In the genomic region with DNA sequence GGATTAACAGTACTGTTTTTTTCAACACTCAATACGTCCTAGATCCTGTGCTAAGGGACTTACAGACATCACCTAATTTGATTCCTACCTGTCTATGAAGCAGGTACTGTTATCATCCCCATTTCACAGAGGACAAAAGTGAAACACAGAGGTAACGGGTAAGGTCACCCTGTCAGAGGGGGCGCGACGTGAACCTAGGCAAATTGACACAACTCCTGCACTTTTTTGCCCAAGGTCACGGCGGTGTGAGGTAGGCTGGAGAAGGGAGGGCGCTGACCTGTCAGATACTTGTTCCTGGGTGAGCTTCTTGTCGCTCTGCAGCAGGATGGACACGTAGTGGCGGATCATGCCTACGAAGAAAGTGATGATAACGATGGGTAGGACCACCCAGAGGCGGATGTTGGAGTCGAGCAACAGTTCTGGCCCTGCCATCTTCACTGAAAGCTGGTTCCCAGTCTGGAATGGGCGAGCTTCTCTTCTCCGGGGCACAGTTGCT, we compare ENCODE assay signal across 8 cellular contexts. TPM values are rescaled to one million over a fixed set of nuclear protein-coding genes. Genes with fewer than 3 reads are reported as not detected.
A peak's percentile ranks its signal among the peaks of the same experiment; 100 is the strongest.
DNase-seq lines count a peak whose midpoint lies in the region; ATAC-seq, FAIRE-seq and TF ChIP-seq lines count a peak whose summit lies in the region.

No MANE protein-coding gene starts in this region.

- no peak overlapping the region for H2AK5ac ChIP-seq in H1 (ENCODE audit: low read depth, low read length)

- peaks cover 5 to 47% of the 10 kb centered on the region in 2 experiments; a peak in 3 of 4 replicates for H3K79me2 ChIP-seq in H1 (ENCODE audit: control insufficient read depth in 1 of 2, insufficient read depth in 2 of 2, low read length in 2 of 2)

- TF ChIP-seq POLR2A in H1 (IDR thresholded peaks at IDR 0.05; ENCODE audit: control extremely low read depth in 1 of 2, low read depth in 2 of 2, low read length in 2 of 2), result no peak

- H3K9ac ChIP-seq in ES-I3 (ENCODE audit: low read depth, low read length) (peak overlapping the region; percentile 95), H1 (replicated peaks in 1 of 4; ENCODE audit: extremely low read depth in 1 of 4, low read depth in 3 of 4, low read length in 3 of 4) (peak overlapping the region; percentile 75 to 91 (median 82))

- peak overlapping the region; percentile 99 for H3K4me3 Mint-ChIP-seq in nephron

- H3K27me3 Mint-ChIP-seq in nephron (ENCODE audit: low read depth), result no peaks in the 10 kb centered on the region

- peaks cover 23% of the 10 kb centered on the region for H3K4me1 Mint-ChIP-seq in nephron

- TF ChIP-seq CTCF in LNCaP clone FGC (IDR thresholded peaks at IDR 0.05; ENCODE audit: control insufficient read depth, extremely low read depth, insufficient read depth), result no peak
- TF ChIP-seq CTCF in H1 (IDR thresholded peaks at IDR 0.05; ENCODE audit: control extremely low read depth in 1 of 3, insufficient read depth in 1 of 3, low read depth in 1 of 3, low read length in 3 of 3), result no peak
- TF ChIP-seq CTCF in nephron (IDR thresholded peaks at IDR 0.05; ENCODE audit: unreplicated experiment in 3 of 3), result no peak

- no peak for TF ChIP-seq RAD21 in H1 (IDR thresholded peaks at IDR 0.05 in 1 of 2, conservative IDR thresholded peaks at IDR 0.05 in 1 of 2; ENCODE audit: low read depth in 2 of 2, low read length in 2 of 2)

- peak; percentile 28 for ATAC-seq in GM21717 (IDR thresholded peaks at IDR 0.05; ENCODE audit: unreplicated experiment)

- H3K36me3 ChIP-seq in ES-I3 (ENCODE audit: insufficient read depth, low read length), result no peaks in the 10 kb centered on the region
- H3K36me3 ChIP-seq in H1 (ENCODE audit: control insufficient read depth in 2 of 4, insufficient read depth in 4 of 4, low read length in 3 of 4), result peaks cover 0 to 11% (median 0%) of the 10 kb centered on the region in 4 experiments; a peak in 2 of 8 replicates

- peak overlapping the region; percentile 64 for H2BK5ac ChIP-seq in H1 (ENCODE audit: low read depth, low read length)

- FAIRE-seq in H1 (lab: Jason Lieb, UNC), result no peak

- H3K4me2 ChIP-seq in H1 (ENCODE audit: insufficient read depth in 1 of 2, low read depth in 2 of 2, low read length in 2 of 2), result peak overlapping the region; percentile 81 to 98

- no peak overlapping the region for H3K4ac ChIP-seq in H1 (replicated peaks; ENCODE audit: insufficient read length, low read depth, low read length)

- DNase-seq in LNCaP clone FGC (ENCODE audit: low read depth), result no peak
- no peak for DNase-seq in H1 (ENCODE audit: low read depth in 1 of 2, low spot score in 2 of 2)
- no peak for DNase-seq in NCI-H2107 treated with DMSO at 0.1 percent for 48 hours (lab: John Stamatoyannopoulos, UW; ENCODE audit: unreplicated experiment)
- DNase-seq in nucleus accumbens (lab: John Stamatoyannopoulos, UW), result no peak
- DNase-seq in NCI-H2081 (lab: John Stamatoyannopoulos, UW), result no peak

- TF ChIP-seq EP300 in H1 (IDR thresholded peaks at IDR 0.05; ENCODE audit: borderline replicate concordance in 1 of 2, low read depth in 2 of 2, low read length in 2 of 2), result no peak

- H2BK120ac ChIP-seq in H1 (replicated peaks; ENCODE audit: low read depth, low read length), result no peak overlapping the region

- no peak overlapping the region for H4K5ac ChIP-seq in H1 (ENCODE audit: insufficient read length, low read depth, low read length)

- H3K4me3 ChIP-seq in LNCaP clone FGC (ENCODE audit: low read depth, low read length), result peak overlapping the region; percentile 95
- peak overlapping the region; percentile 60 to 95 (median 90) for H3K4me3 ChIP-seq in H1 (ENCODE audit: extremely low read depth in 1 of 4, insufficient read depth in 2 of 4, low read depth in 3 of 4, low read length in 4 of 4)

- H3K27me3 ChIP-seq in H1 (replicated peaks in 1 of 4; ENCODE audit: control insufficient read depth in 3 of 4, extremely low read depth in 1 of 4, insufficient read depth in 3 of 4, low read length in 3 of 4), result no peaks in the 10 kb centered on the region

- H3K23me2 ChIP-seq in H1 (ENCODE audit: low read depth, low read length), result peaks cover 4% of the 10 kb centered on the region; the same call in 1 of the 2 replicates

- no peaks in the 10 kb centered on the region for H3K36me3 Mint-ChIP-seq in nephron (ENCODE audit: low read depth)

- no peaks in the 10 kb centered on the region for H3K9me3 Mint-ChIP-seq in nephron

- H2AFZ ChIP-seq in H1 (ENCODE audit: low read length), result peak overlapping the region; percentile 95

- H4K8ac ChIP-seq in H1 (ENCODE audit: extremely low read depth, insufficient read depth, low read length), result peak overlapping the region; percentile 96; the same call in 1 of the 2 replicates

- H3K27ac Mint-ChIP-seq in nephron, result peak overlapping the region; percentile 73 to 93 (median 86)

- no peak overlapping the region for H2BK20ac ChIP-seq in H1 (ENCODE audit: low read length)

- H3K23ac ChIP-seq in H1 (ENCODE audit: insufficient read length), result no peak overlapping the region

- no peak overlapping the region for H4K91ac ChIP-seq in H1 (replicated peaks; ENCODE audit: insufficient read length, low read length)

- no peak overlapping the region for H3K18ac ChIP-seq in H1 (ENCODE audit: extremely low read depth, low read length)

- POLR2A ChIA-PET in H1 (lab: Charles Lee; ENCODE audit: partially characterized antibody), result interaction anchor here (0.6 to 3.5 kb wide), 14 partner anchors 9 to 698 kb away, joined by 3 to 35 read pairs (median 4); a partner anchor contains a TSS

- no peak overlapping the region for H2BK15ac ChIP-seq in H1 (ENCODE audit: low read length)

- WGBS in H1 (ENCODE audit: extremely low coverage in 1 of 2, insufficient coverage in 1 of 2, insufficient read length in 1 of 2, insufficient replicate concordance in 2 of 2, low coverage in 1 of 2, low lambda C conversion rate in 2 of 2, missing lambda C conversion rate in 1 of 2), 2 experiments, result 7% methylated on average over 17 of the region's 17 CpGs; no CpG with 5 or more reads in 1 of the 2 experiments

- no peak overlapping the region for H3K56ac ChIP-seq in H1 (replicated peaks; ENCODE audit: insufficient read length, low read depth, low read length)

- H4K20me1 ChIP-seq in H1 (replicated peaks in 1 of 2; ENCODE audit: control insufficient read depth in 1 of 2, insufficient read depth in 2 of 2, low read length in 2 of 2), result peaks cover 0 to 4% of the 10 kb centered on the region in 2 experiments

- no peaks in the 10 kb centered on the region for H3K4me1 ChIP-seq in ES-I3 (ENCODE audit: insufficient read depth, low read length)
- H3K4me1 ChIP-seq in H1 (replicated peaks in 1 of 4; ENCODE audit: control insufficient read depth in 3 of 4, insufficient read depth in 4 of 4, low read length in 3 of 4), result peaks cover 0 to 10% (median 2%) of the 10 kb centered on the region in 4 experiments; a peak in 2 of 7 replicates

- no peaks in the 10 kb centered on the region for H3K79me1 ChIP-seq in H1 (ENCODE audit: low read depth, low read length)

- CTCF ChIA-PET in H1 (lab: Charles Lee; ENCODE audit: partially characterized antibody), result interaction anchor here (1.0 to 1.3 kb wide), 2 partner anchors 32 to 53 kb away, joined by 3 read pairs; a partner anchor contains a TSS

- H3K9me3 ChIP-seq in ES-I3 (ENCODE audit: control insufficient read depth, insufficient read depth, low read length) (no peaks in the 10 kb centered on the region), H1 (ENCODE audit: insufficient read depth in 2 of 2, low read depth in 1 of 2, low read length in 1 of 2) (no peaks in the 10 kb centered on the region)

- H2BK12ac ChIP-seq in H1 (ENCODE audit: low read depth, low read length), result no peak overlapping the region

- H3K14ac ChIP-seq in H1 (ENCODE audit: insufficient read length), result no peak overlapping the region

- peak overlapping the region; percentile 82 for H3K27ac ChIP-seq in H1 (ENCODE audit: low read depth, low read length)

RNA-seq across cellular contexts. Expression of a gene that starts 0.4 kb away (rescaled TPM):
- 37.6 and 40.2 TPM in 2 replicates for total RNA-seq in H1 (2021; fragmentation: NEBNext Ultra II Directional; extraction: Animal tissue kit (Norgen Biotek cat#: 25700))
- polyA plus RNA-seq in H1 (2011; rRNA removed), result 34.2 and 59.8 TPM in 2 replicates
- polyA plus RNA-seq in H1 (2011; cell fraction: cytosol; rRNA removed), result 50.3 TPM
- polyA plus RNA-seq in H1 (2011; cell fraction: nucleus; rRNA removed), result 49.8 TPM
- 46.6 to 57.6 TPM (median 51.4 TPM) in 4 replicates for polyA plus RNA-seq in H1 (2012, experiment 1 of 2)
- polyA plus RNA-seq in H1 (2012, experiment 2 of 2), result 7.4 TPM
- polyA plus RNA-seq in H1 (2013, experiment 1 of 2), result 43.2 TPM
- polyA plus RNA-seq in H1 (2013, experiment 2 of 2), result 58.5 TPM
- polyA minus RNA-seq in H1 (2011; rRNA and poly(A)+ RNA removed), result 63.2 and 86.0 TPM in 2 replicates
- 17.9 TPM for polyA minus RNA-seq in H1 (2011; cell fraction: cytosol; rRNA and poly(A)+ RNA removed)
- polyA minus RNA-seq in H1 (2011; cell fraction: nucleus; rRNA and poly(A)+ RNA removed), result 17.0 TPM

RNA-seq across cellular contexts. Expression of a gene that starts 34.1 kb away (rescaled TPM):
- 8.4 and 9.2 TPM in 2 replicates for total RNA-seq in H1 (2021; fragmentation: NEBNext Ultra II Directional; extraction: Animal tissue kit (Norgen Biotek cat#: 25700))
- polyA plus RNA-seq in H1 (2011; rRNA removed), result 9.0 and 10.0 TPM in 2 replicates
- polyA plus RNA-seq in H1 (2011; cell fraction: cytosol; rRNA removed), result 8.0 TPM
- 16.5 TPM for polyA plus RNA-seq in H1 (2011; cell fraction: nucleus; rRNA removed)
- 3.3 to 7.9 TPM (median 6.0 TPM) in 4 replicates for polyA plus RNA-seq in H1 (2012, experiment 1 of 2)
- 5.7 TPM for polyA plus RNA-seq in H1 (2012, experiment 2 of 2)
- 9.2 TPM for polyA plus RNA-seq in H1 (2013, experiment 1 of 2)
- polyA plus RNA-seq in H1 (2013, experiment 2 of 2), result 7.5 TPM
- 18.5 and 23.8 TPM in 2 replicates for polyA minus RNA-seq in H1 (2011; rRNA and poly(A)+ RNA removed)
- polyA minus RNA-seq in H1 (2011; cell fraction: cytosol; rRNA and poly(A)+ RNA removed), result 7.2 TPM
- 29.8 TPM for polyA minus RNA-seq in H1 (2011; cell fraction: nucleus; rRNA and poly(A)+ RNA removed)

RNA-seq across cellular contexts. Expression of a gene that starts 40.0 kb away (rescaled TPM):
- 74.0 and 77.8 TPM in 2 replicates for total RNA-seq in H1 (2021; fragmentation: NEBNext Ultra II Directional; extraction: Animal tissue kit (Norgen Biotek cat#: 25700))
- 22.8 and 33.1 TPM in 2 replicates for polyA plus RNA-seq in H1 (2011; rRNA removed)
- 30.2 TPM for polyA plus RNA-seq in H1 (2011; cell fraction: cytosol; rRNA removed)
- polyA plus RNA-seq in H1 (2011; cell fraction: nucleus; rRNA removed), result 42.2 TPM
- polyA plus RNA-seq in H1 (2012, experiment 1 of 2), result 63.9 to 93.9 TPM (median 66.0 TPM) in 4 replicates
- 2.4 TPM for polyA plus RNA-seq in H1 (2012, experiment 2 of 2)
- polyA plus RNA-seq in H1 (2013, experiment 1 of 2), result 62.9 TPM
- 56.0 TPM for polyA plus RNA-seq in H1 (2013, experiment 2 of 2)
- polyA minus RNA-seq in H1 (2011; rRNA and poly(A)+ RNA removed), result 101 and 136 TPM in 2 replicates
- 66.8 TPM for polyA minus RNA-seq in H1 (2011; cell fraction: cytosol; rRNA and poly(A)+ RNA removed)
- 94.3 TPM for polyA minus RNA-seq in H1 (2011; cell fraction: nucleus; rRNA and poly(A)+ RNA removed)

RNA-seq across cellular contexts. Expression of a gene that starts 52.6 kb away (rescaled TPM):
- 12.4 and 12.9 TPM in 2 replicates for total RNA-seq in H1 (2021; fragmentation: NEBNext Ultra II Directional; extraction: Animal tissue kit (Norgen Biotek cat#: 25700))
- 15.1 and 19.1 TPM in 2 replicates for polyA plus RNA-seq in H1 (2011; rRNA removed)
- polyA plus RNA-seq in H1 (2011; cell fraction: cytosol; rRNA removed), result 24.7 TPM
- polyA plus RNA-seq in H1 (2011; cell fraction: nucleus; rRNA removed), result 41.4 TPM
- 13.2 to 19.2 TPM (median 18.5 TPM) in 4 replicates for polyA plus RNA-seq in H1 (2012, experiment 1 of 2)
- polyA plus RNA-seq in H1 (2012, experiment 2 of 2), result 11.6 TPM
- polyA plus RNA-seq in H1 (2013, experiment 1 of 2), result 10.6 TPM
- polyA plus RNA-seq in H1 (2013, experiment 2 of 2), result 9.0 TPM
- polyA minus RNA-seq in H1 (2011; rRNA and poly(A)+ RNA removed), result 8.6 and 8.9 TPM in 2 replicates
- polyA minus RNA-seq in H1 (2011; cell fraction: cytosol; rRNA and poly(A)+ RNA removed), result 6.2 TPM
- 9.6 TPM for polyA minus RNA-seq in H1 (2011; cell fraction: nucleus; rRNA and poly(A)+ RNA removed)
